In genomic region chr2:169221745-169222369, GRCh38 we compare ENCODE assay signal across 8 cellular contexts.
A peak's percentile ranks its signal among the peaks of the same experiment; 100 is the strongest.
DNase-seq lines count a peak whose midpoint lies in the region; ATAC-seq and TF ChIP-seq lines count a peak whose summit lies in the region.

No MANE protein-coding gene starts in this region.

- CTCF ChIA-PET in PC-3 (lab: Charles Lee), result interaction anchor here (0.7 to 1.5 kb wide), 4 partner anchors 19 to 875 kb away, joined by 4 to 16 read pairs (median 6); no protein-coding TSS in a partner anchor
- CTCF ChIA-PET in T-cell (lab: Charles Lee), result interaction anchor here in 1 of 2 donors (0.6 kb wide), 1 partner anchor 264 kb away, joined by 3 read pairs; no protein-coding TSS in a partner anchor

- no peaks in the 10 kb centered on the region for H3K9me2 ChIP-seq in PC-3 (replicated peaks; ENCODE audit: low read length)

- H3K4me3 ChIP-seq in H7 (ENCODE audit: insufficient read depth, low read depth, low read length), result no peak overlapping the region
- H3K4me3 ChIP-seq in PC-3 (ENCODE audit: low read length), result 0 out of 2 replicates have a peak overlapping the region, but pooled peaks have one; percentile 29

- H3K27ac ChIP-seq in PC-3 (ENCODE audit: low read length), result no peak overlapping the region

- no peak overlapping the region for H3K27ac Mint-ChIP-seq in T-cell

- H3F3A ChIP-seq in PC-3 (ENCODE audit: low read length, unreplicated experiment), result no peaks in the 10 kb centered on the region

- no peaks in the 10 kb centered on the region for H3K9me3 Mint-ChIP-seq in T-cell

- POLR2A ChIA-PET in PC-3 (lab: Charles Lee; ENCODE audit: unreplicated experiment) (no interaction called here), T-cell (lab: Charles Lee) (no interaction called here)

- H3K9me3 ChIP-seq in PC-3 (ENCODE audit: low read length), result no peaks in the 10 kb centered on the region

- H3K4me1 ChIP-seq in PC-3 (ENCODE audit: insufficient read depth, low read length), result 0 out of 2 replicates have a peak, but pooled peaks cover 3% of the 10 kb centered on the region

- H3K4me3 Mint-ChIP-seq in T-cell, result no peak overlapping the region

- H3K9ac ChIP-seq in PC-3 (ENCODE audit: low read length), result no peak overlapping the region

- peak; percentile 79 for TF ChIP-seq CTCF in PC-3 (conservative IDR thresholded peaks at IDR 0.05; ENCODE audit: low read depth, low read length)

- no peaks in the 10 kb centered on the region for H4K20me1 ChIP-seq in PC-3 (ENCODE audit: low read length)

- H2AFZ ChIP-seq in PC-3 (ENCODE audit: low read length), result peak overlapping the region; percentile 40

- DNase-seq in A172 (ENCODE audit: low spot score) (peak; percentile 32), H7 (peak; percentile 15), PC-3 (peak; percentile 73), foreskin melanocyte (peak; percentile 11), T-cell (no peak)
- DNase-seq in effector CD8-positive, alpha-beta T cell (lab: John Stamatoyannopoulos, UW), result no peak

- no peaks in the 10 kb centered on the region for H3K27me3 Mint-ChIP-seq in T-cell

- intact Hi-C loops in PC-3 (cut with micrococcal nuclease), result loop anchor here (1.0 to 5.0 kb wide), 4 partner anchors 113 to 274 kb away; no protein-coding TSS in a partner anchor

- no peaks in the 10 kb centered on the region for H3K79me2 ChIP-seq in PC-3 (ENCODE audit: low read length)

- no peaks in the 10 kb centered on the region for H3K27me3 ChIP-seq in H7 (ENCODE audit: control insufficient read depth, insufficient read depth, low read length)
- peaks cover 15% of the 10 kb centered on the region for H3K27me3 ChIP-seq in PC-3 (ENCODE audit: low read length)

- peak overlapping the region; percentile 49 for H3K4me2 ChIP-seq in PC-3 (ENCODE audit: low read length)

- H3K36me3 ChIP-seq in H7 (replicated peaks; ENCODE audit: control insufficient read depth, insufficient read depth, low read length) (no peaks in the 10 kb centered on the region), PC-3 (ENCODE audit: low read depth, low read length) (no peaks in the 10 kb centered on the region)

- no TSS peak for BruUV-seq in PC-3 (replicated peaks; lab: Mats Ljungman, UMichigan)

- peak; percentile 82 for ATAC-seq in PC-3
- no peak for ATAC-seq in GM21423 (IDR thresholded peaks at IDR 0.05; ENCODE audit: unreplicated experiment)
- no peak for ATAC-seq in T-cell (replicated peaks in 1 of 4)
- ATAC-seq in GM21737 (IDR thresholded peaks at IDR 0.05; ENCODE audit: unreplicated experiment), result no peak

- no peaks in the 10 kb centered on the region for H3K4me1 Mint-ChIP-seq in T-cell

- H3K36me3 Mint-ChIP-seq in T-cell, result no peaks in the 10 kb centered on the region

Comparison
In these comparisons a context has a peak if more than half of its experiments do, and no peak if none do; other contexts are left out.
1. DNase-seq: peak in A172 (single experiment), H7 (single experiment), PC-3 (single experiment) and foreskin melanocyte (single experiment); none in effector CD8-positive, alpha-beta T cell (single experiment) and T-cell (0 of 34).